In genomic region chr16:89847930-89848297, GRCh38 we compare ENCODE assay signal across 14 cellular contexts.
"Had no signal": no experiment of that assay in that cellular context is flagged by ENCODE, and none has a peak within 500 bp of the region (broad histone marks: within the 10 kb centered on the region; RNA-seq: fewer than 3 reads in every experiment).

No MANE protein-coding gene starts in this region.

- H3K27me3 Mint-ChIP-seq: activated T-cell treated with anti-CD3 and anti-CD28 coated beads, Interleukin-2, amount 50 U/mL, for 24 hours; brain; stimulated activated naive CD8-positive, alpha-beta T cell treated with anti-CD3 and anti-CD28 coated beads, Interleukin-15, amount 100 ng/mL, for 72 hours had no signal

- H3K27ac Mint-ChIP-seq: activated naive CD4-positive, alpha-beta T cell treated with anti-CD3 and anti-CD28 coated beads, Interleukin-2, amount 50 U/mL, for 72 hours; activated T-cell treated with anti-CD3 and anti-CD28 coated beads, Interleukin-2, amount 50 U/mL, for 24 hours; brain; stimulated activated naive CD8-positive, alpha-beta T cell treated with anti-CD3 and anti-CD28 coated beads, Interleukin-15, amount 100 ng/mL, for 72 hours had no signal

- H3K4me1 ChIP-seq: uterus had no signal

- H3K27me3 ChIP-seq: esophagus muscularis mucosa, uterus had no signal

- H3K27ac ChIP-seq: esophagus muscularis mucosa, thoracic aorta, uterus had no signal

- ATAC-seq: activated naive CD4-positive, alpha-beta T cell treated with anti-CD3 and anti-CD28 coated beads, Interleukin-2, amount 50 U/mL, for 72 hours; stimulated activated naive CD8-positive, alpha-beta T cell treated with anti-CD3 and anti-CD28 coated beads, Interleukin-15, amount 100 ng/mL, for 72 hours had no signal

- H3K36me3 ChIP-seq: esophagus muscularis mucosa, thoracic aorta, uterus had no signal

- H3K4me1 Mint-ChIP-seq: brain had no signal

- H3K9me3 Mint-ChIP-seq: activated naive CD4-positive, alpha-beta T cell treated with anti-CD3 and anti-CD28 coated beads, Interleukin-2, amount 50 U/mL, for 72 hours; activated T-cell treated with anti-CD3 and anti-CD28 coated beads, Interleukin-2, amount 50 U/mL, for 24 hours; brain; stimulated activated naive CD8-positive, alpha-beta T cell treated with anti-CD3 and anti-CD28 coated beads, Interleukin-15, amount 100 ng/mL, for 72 hours had no signal

- DNase-seq: activated CD4-positive, CD25-positive, alpha-beta regulatory T cell; activated effector memory CD4-positive, alpha-beta T cell treated with anti-CD3 and anti-CD28 coated beads, Interleukin-2, amount 50 U/mL, for 16 hours; activated T-cell treated with anti-CD3 and anti-CD28 coated beads, Interleukin-2, amount 50 U/mL, for 24 hours; amniotic stem cell; cerebellar nuclear complex; stimulated activated CD4-positive, alpha-beta T cell treated with anti-CD3 and anti-CD28 coated beads, Interleukin-4, amount 100 ng/mL, for 4 hours; stimulated activated naive CD8-positive, alpha-beta T cell treated with anti-CD3 and anti-CD28 coated beads, Interleukin-15, amount 100 ng/mL, for 72 hours; T-helper 2 cell; uterus had no signal

- H3K36me3 Mint-ChIP-seq: activated naive CD4-positive, alpha-beta T cell treated with anti-CD3 and anti-CD28 coated beads, Interleukin-2, amount 50 U/mL, for 72 hours had no signal

- H3K4me3 Mint-ChIP-seq: activated T-cell treated with anti-CD3 and anti-CD28 coated beads, Interleukin-2, amount 50 U/mL, for 24 hours; brain; stimulated activated naive CD8-positive, alpha-beta T cell treated with anti-CD3 and anti-CD28 coated beads, Interleukin-15, amount 100 ng/mL, for 72 hours had no signal

- H3K4me3 ChIP-seq: esophagus muscularis mucosa, thoracic aorta, uterus had no signal

- FAIRE-seq: TTC549 had no signal

- H3K9me3 ChIP-seq: esophagus muscularis mucosa, thoracic aorta, uterus had no signal
